In the genomic region with DNA sequence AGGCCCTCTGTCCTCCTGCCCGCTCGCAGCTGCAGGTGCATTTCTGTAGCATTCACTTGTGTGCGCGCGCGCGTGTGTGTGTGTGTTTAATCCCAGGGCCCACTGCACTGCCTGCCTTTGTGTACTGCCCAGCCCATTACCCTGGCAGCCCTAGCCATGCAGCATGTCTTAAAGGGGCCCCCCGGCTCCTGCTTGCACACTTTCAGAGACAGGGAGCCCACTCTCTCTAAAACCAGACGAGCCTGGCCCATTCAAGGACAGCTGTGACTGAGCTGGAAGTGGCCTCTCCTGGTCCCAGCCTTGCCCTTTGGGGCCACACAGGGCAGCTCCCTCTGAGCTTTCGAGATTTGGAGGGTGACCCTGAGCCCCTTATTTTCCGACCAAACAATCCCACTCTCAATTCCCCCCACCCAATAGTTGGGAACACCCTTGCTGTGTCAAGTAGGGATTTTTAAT, we compare ENCODE assay signal across 17 cellular contexts.
A peak's percentile ranks its signal among the peaks of the same experiment; 100 is the strongest.
DNase-seq lines count a peak whose midpoint lies in the region; ATAC-seq and TF ChIP-seq lines count a peak whose summit lies in the region.
"Had no signal": no experiment of that assay in that cellular context is flagged by ENCODE, and none has a peak within 500 bp of the region (broad histone marks: within the 10 kb centered on the region; RNA-seq: fewer than 3 reads in every experiment).

No MANE protein-coding gene starts in this region.

- H3K4me3 ChIP-seq in heart left ventricle: no peak overlapping the region
- H3K4me3 ChIP-seq in duodenal mucosa (ENCODE audit: low read depth in 1 of 2, low read length in 2 of 2): no peak overlapping the region
- H3K4me3 ChIP-seq in transverse colon: no peak overlapping the region
- H3K4me3 ChIP-seq: BLaER1 treated with 17β-estradiol and CSF1 and Interleukin-3, amounts not matched to agents 10 nM and 100 nM; skin epidermis had no signal

- H3K36me3 Mint-ChIP-seq in osteocyte (ENCODE audit: unreplicated experiment) (peaks cover 2% of the 10 kb centered on the region), glutamatergic neuron (ENCODE audit: unreplicated experiment) (no peaks in the 10 kb centered on the region)

- DNase-seq in heart left ventricle (no peak), cardiac septum (ENCODE audit: low spot score) (no peak), osteocyte (ENCODE audit: extremely low spot score, unreplicated experiment) (no peak), transverse colon (no peak), glutamatergic neuron (no peak), NCI-H226 (no peak), medulla oblongata (ENCODE audit: extremely low spot score) (no peak)
- DNase-seq: activated CD4-positive, alpha-beta T cell treated with anti-CD3 and anti-CD28 coated beads for 48 hours; activated CD8-positive, alpha-beta memory T cell treated with anti-CD3 and anti-CD28 coated beads, Interleukin-2, amount 50 U/mL, for 4 hours; activated gamma-delta T cell treated with Interleukin-2 at 50 U/mL for 16 hours; NCI-H1930; NCI-H510A treated with DMSO at 0.1 percent for 48 hours; stimulated activated CD4-positive, alpha-beta T cell treated with anti-CD3 and anti-CD28 coated beads, Interleukin-4, amount 100 ng/mL, for 24 hours had no signal

- TF ChIP-seq CTCF in heart left ventricle (IDR thresholded peaks at IDR 0.05) (no peak), osteocyte (IDR thresholded peaks at IDR 0.05) (no peak), transverse colon (IDR thresholded peaks at IDR 0.05) (no peak), glutamatergic neuron (IDR thresholded peaks at IDR 0.05; ENCODE audit: partially characterized antibody, unreplicated experiment) (no peak)

- H3K27me3 ChIP-seq in heart left ventricle (no peaks in the 10 kb centered on the region), duodenal mucosa (ENCODE audit: control insufficient read depth in 1 of 2, insufficient read depth in 2 of 2, low read length in 2 of 2) (no peaks in the 10 kb centered on the region), transverse colon (no peaks in the 10 kb centered on the region)
- H3K27me3 ChIP-seq: BLaER1 treated with 17β-estradiol and CSF1 and Interleukin-3, amounts not matched to agents 10 nM and 100 nM had no signal

- H3K36me3 ChIP-seq in heart left ventricle (peaks cover 0 to 5% (median 0%) of the 10 kb centered on the region in 9 donors), duodenal mucosa (ENCODE audit: control insufficient read depth in 1 of 2, insufficient read depth in 2 of 2, low read length in 2 of 2) (peaks cover 0 to 31% of the 10 kb centered on the region in 2 donors), transverse colon (no peaks in the 10 kb centered on the region)
- H3K36me3 ChIP-seq: BLaER1 treated with 17β-estradiol and CSF1 and Interleukin-3, amounts not matched to agents 10 nM and 100 nM had no signal

- peak overlapping the region; percentile 31 for H3K27ac Mint-ChIP-seq in osteocyte (ENCODE audit: unreplicated experiment)
- no peak overlapping the region for H3K27ac Mint-ChIP-seq in glutamatergic neuron (ENCODE audit: unreplicated experiment)
- H3K27ac Mint-ChIP-seq: dendritic cell treated with granulocyte-macrophage colony-stimulating factor and Interleukin-4, amounts not matched to agents 40 ng/mL and 50 ng/mL, for 4 days had no signal

- peak overlapping the region; percentile 17 to 25 for H3K9ac ChIP-seq in duodenal mucosa (ENCODE audit: low read depth in 1 of 2, low read length in 2 of 2)
- H3K9ac ChIP-seq: BLaER1 treated with 17β-estradiol and CSF1 and Interleukin-3, amounts not matched to agents 10 nM and 100 nM had no signal

- intact Hi-C loops in heart left ventricle (cut with DNase I) (loop anchor here in 1 of 10 donors (5.0 kb wide), 2 partner anchors 107 to 232 kb away; no protein-coding TSS in a partner anchor), cardiac septum (cut with DNase I) (no loop called here), transverse colon (cut with DNase I; ENCODE audit: low total_unique reads) (no loop called here)

- TF ChIP-seq EP300 in transverse colon (IDR thresholded peaks at IDR 0.05; ENCODE audit: low read depth): no peak

- H3K4me1 ChIP-seq in heart left ventricle (peaks cover 47 to 100% (median 97%) of the 10 kb centered on the region in 12 donors), duodenal mucosa (ENCODE audit: control insufficient read depth in 1 of 2, insufficient read depth in 2 of 2, low read length in 2 of 2) (peaks cover 28 to 49% of the 10 kb centered on the region in 2 donors), transverse colon (peaks cover 28 to 60% (median 55%) of the 10 kb centered on the region in 4 donors)

- H3K27ac ChIP-seq in heart left ventricle: peak overlapping the region; percentile 13 to 94 (median 69)
- no peak overlapping the region for H3K27ac ChIP-seq in duodenal mucosa (ENCODE audit: low read depth, low read length)
- peak overlapping the region in 3 of 4 donors; percentile 50 to 83 (median 72) for H3K27ac ChIP-seq in transverse colon
- H3K27ac ChIP-seq: BLaER1 treated with 17β-estradiol and CSF1 and Interleukin-3, amounts not matched to agents 10 nM and 100 nM had no signal

- no peak for ATAC-seq in heart left ventricle

- no peaks in the 10 kb centered on the region for H3K9me3 Mint-ChIP-seq in osteocyte (ENCODE audit: unreplicated experiment)
- peaks cover 8% of the 10 kb centered on the region for H3K9me3 Mint-ChIP-seq in glutamatergic neuron (ENCODE audit: unreplicated experiment)
- H3K9me3 Mint-ChIP-seq: dendritic cell treated with granulocyte-macrophage colony-stimulating factor and Interleukin-4, amounts not matched to agents 40 ng/mL and 50 ng/mL, for 4 days had no signal

- 82 to 88% (median 84%) methylated on average over 11 of the region's 11 CpGs for WGBS in heart left ventricle, 4 donors
- WGBS in transverse colon (ENCODE audit: low coverage in 1 of 2), 2 donors: 20 to 54% methylated on average over 1 to 11 of the region's 11 CpGs

- peaks cover 70% of the 10 kb centered on the region for H3K4me1 Mint-ChIP-seq in osteocyte (ENCODE audit: unreplicated experiment)
- H3K4me1 Mint-ChIP-seq in glutamatergic neuron (ENCODE audit: low read depth, unreplicated experiment): peaks cover 18% of the 10 kb centered on the region

- H3K27me3 Mint-ChIP-seq in osteocyte (ENCODE audit: unreplicated experiment) (no peaks in the 10 kb centered on the region), glutamatergic neuron (ENCODE audit: unreplicated experiment) (peaks cover 3% of the 10 kb centered on the region)
- H3K27me3 Mint-ChIP-seq: dendritic cell treated with granulocyte-macrophage colony-stimulating factor and Interleukin-4, amounts not matched to agents 40 ng/mL and 50 ng/mL, for 4 days had no signal

- TF ChIP-seq POLR2A in heart left ventricle (IDR thresholded peaks at IDR 0.05) (no peak), transverse colon (IDR thresholded peaks at IDR 0.05) (no peak)

- in situ Hi-C loops in transverse colon (cut with MboI; ENCODE audit: low pct_ligation_motif_present in 1 of 4, low pct_unique_long_range_greater_than_20kb in 1 of 4, low sequenced_read_pairs in 3 of 4): no loop called here

- no peaks in the 10 kb centered on the region for H3K9me3 ChIP-seq in heart left ventricle
- no peaks in the 10 kb centered on the region for H3K9me3 ChIP-seq in duodenal mucosa (ENCODE audit: control insufficient read depth in 1 of 2, low read length in 2 of 2)
- H3K9me3 ChIP-seq in transverse colon: no peaks in the 10 kb centered on the region
- H3K9me3 ChIP-seq: BLaER1 treated with 17β-estradiol and CSF1 and Interleukin-3, amounts not matched to agents 10 nM and 100 nM had no signal

- no peak overlapping the region for H3K4me3 Mint-ChIP-seq in osteocyte (ENCODE audit: unreplicated experiment)
- H3K4me3 Mint-ChIP-seq in glutamatergic neuron (ENCODE audit: unreplicated experiment): no peak overlapping the region
- H3K4me3 Mint-ChIP-seq: dendritic cell treated with granulocyte-macrophage colony-stimulating factor and Interleukin-4, amounts not matched to agents 40 ng/mL and 50 ng/mL, for 4 days had no signal
